Comparison of ENCODE assay signal across 8 cellular contexts in the genomic region with DNA sequence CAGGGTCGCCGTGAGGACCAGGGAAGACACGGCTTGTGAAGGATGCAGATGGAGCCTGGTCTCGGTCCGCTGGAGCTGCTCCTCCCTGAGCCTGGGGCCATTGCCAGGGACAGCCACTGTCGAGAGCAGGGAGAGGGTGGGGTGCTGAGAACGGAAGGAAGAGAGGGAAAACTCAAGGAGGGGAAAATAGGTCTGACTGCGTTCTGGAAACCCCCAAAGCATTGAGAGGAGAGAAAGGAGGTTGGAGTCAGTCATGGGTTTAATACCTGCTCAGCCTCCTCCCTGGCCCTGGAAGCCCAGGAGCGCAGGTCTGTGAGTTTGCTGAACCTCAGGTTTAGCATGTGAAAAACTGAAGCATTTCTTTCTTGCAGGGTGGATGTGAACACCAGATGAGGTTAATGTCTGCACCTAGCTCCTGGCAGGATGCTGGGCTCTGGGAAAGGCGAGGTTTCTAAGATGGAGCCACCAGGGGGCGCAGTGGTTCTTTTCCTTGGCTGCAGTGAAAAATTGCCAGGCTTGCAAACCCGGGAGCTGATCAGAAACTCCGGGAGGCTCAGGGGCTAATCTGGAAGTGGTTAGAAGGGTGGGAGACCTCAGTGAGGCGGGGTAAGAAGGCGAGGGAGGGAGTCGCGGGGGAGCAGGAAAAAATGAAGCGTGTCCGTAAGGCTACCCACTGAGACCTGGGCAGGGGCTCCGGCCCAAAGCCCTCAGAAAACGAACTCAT. TPM values are rescaled to one million over a fixed set of nuclear protein-coding genes. Genes with fewer than 3 reads are reported as not detected.
DNase-seq lines count a peak whose midpoint lies in the region; ATAC-seq, FAIRE-seq and TF ChIP-seq lines count a peak whose summit lies in the region.

No MANE protein-coding gene starts in this region.

- H3K9me3 ChIP-seq in Karpas-422 (ENCODE audit: low read length) (no peaks in the 10 kb centered on the region), thoracic aorta (no peaks in the 10 kb centered on the region)

- CTCF ChIA-PET in RWPE1 (lab: Yijun Ruan, JAX), result interaction anchor here (0.6 to 2.3 kb wide), 32 partner anchors 9 to 732 kb away, joined by 3 to 29 read pairs (median 4); a partner anchor contains a TSS

- no peak for FAIRE-seq in D721Med (lab: Jason Lieb, UNC)

- H3K9me3 Mint-ChIP-seq in activated T-helper 2 cell treated with anti-CD3 and anti-CD28 coated beads, Interferon-gamma antibody, Interleukin-2, Interleukin-4, amounts not matched to agents 10 μg/mL and 5 μg/mL and 100 μg/mL, durations not matched to agents 14 hours and 24 hours and 36 hours, result no peaks in the 10 kb centered on the region

- H3K4me1 ChIP-seq in Karpas-422 (ENCODE audit: low read length) (no peaks in the 10 kb centered on the region), thoracic aorta (ENCODE audit: control insufficient read depth in 1 of 2, low read depth in 2 of 2) (no peaks in the 10 kb centered on the region)

- no peak overlapping the region for H3K4me2 ChIP-seq in Karpas-422 (ENCODE audit: low read depth, low read length, poor library complexity, severe bottlenecking)

- DNase-seq in D721Med (ENCODE audit: insufficient read length, low spot score), result peak; percentile 53
- DNase-seq in Karpas-422, result peak; percentile 81
- DNase-seq in RWPE1 (ENCODE audit: low spot score), result peak; percentile 72
- DNase-seq in activated T-helper 2 cell treated with anti-CD3 and anti-CD28 coated beads, Interferon-gamma antibody, Interleukin-2, Interleukin-4, amounts not matched to agents 10 μg/mL and 5 μg/mL and 100 μg/mL, durations not matched to agents 14 hours and 24 hours and 36 hours (ENCODE audit: low spot score), result peak; percentile 56
- peak; percentile 53 to 89 for DNase-seq in foreskin fibroblast
- peak in 49 of 56 donors; percentile 14 to 89 (median 58) for DNase-seq in nucleus accumbens (lab: John Stamatoyannopoulos, UW)
- no peak for DNase-seq in thoracic aorta (ENCODE audit: low spot score)

- H3K79me2 ChIP-seq in Karpas-422 (ENCODE audit: low read length), result no peaks in the 10 kb centered on the region

- TF ChIP-seq CTCF in D721Med (IDR thresholded peaks at IDR 0.05; ENCODE audit: insufficient read depth, missing control alignments) (peak; percentile 84), RWPE1 (conservative IDR thresholded peaks at IDR 0.05; ENCODE audit: low read depth) (peak; percentile 82), foreskin fibroblast (IDR thresholded peaks at IDR 0.05; ENCODE audit: low read depth, low read length) (peak; percentile 83), thoracic aorta (IDR thresholded peaks at IDR 0.05) (peak; percentile 79)

- H3K4me1 Mint-ChIP-seq in activated T-helper 2 cell treated with anti-CD3 and anti-CD28 coated beads, Interferon-gamma antibody, Interleukin-2, Interleukin-4, amounts not matched to agents 10 μg/mL and 5 μg/mL and 100 μg/mL, durations not matched to agents 14 hours and 24 hours and 36 hours (ENCODE audit: low read depth), result peaks cover 20% of the 10 kb centered on the region

- no peak overlapping the region for H3K4me3 Mint-ChIP-seq in activated T-helper 2 cell treated with anti-CD3 and anti-CD28 coated beads, Interferon-gamma antibody, Interleukin-2, Interleukin-4, amounts not matched to agents 10 μg/mL and 5 μg/mL and 100 μg/mL, durations not matched to agents 14 hours and 24 hours and 36 hours (ENCODE audit: low read depth)

- H3K9ac ChIP-seq in Karpas-422 (ENCODE audit: low read length), result no peak overlapping the region

- no peak overlapping the region for H3K4me3 ChIP-seq in Karpas-422 (ENCODE audit: low read length)
- peak overlapping the region; percentile 23 to 36 for H3K4me3 ChIP-seq in foreskin fibroblast (ENCODE audit: low read depth in 1 of 2, low read length in 2 of 2)
- H3K4me3 ChIP-seq in thoracic aorta, result no peak overlapping the region

- H3K9me2 ChIP-seq in Karpas-422 (replicated peaks; ENCODE audit: insufficient read depth, low read length), result no peaks in the 10 kb centered on the region

- H2AFZ ChIP-seq in Karpas-422 (ENCODE audit: low read length), result no peak overlapping the region

- ATAC-seq in thoracic aorta (ENCODE audit: insufficient number of reproducible peaks, low FRiP score, low read depth) (no peak), HG03175 (IDR thresholded peaks at IDR 0.05; ENCODE audit: unreplicated experiment) (no peak)

- H4K20me1 ChIP-seq in Karpas-422 (ENCODE audit: insufficient read depth, low read depth, low read length), result no peaks in the 10 kb centered on the region

- POLR2A ChIA-PET in RWPE1 (lab: Yijun Ruan, JAX; ENCODE audit: low non-redundant PET), result no interaction called here

- H3K27ac ChIP-seq in Karpas-422 (ENCODE audit: low read length), result no peak overlapping the region
- no peak overlapping the region for H3K27ac ChIP-seq in RWPE1
- H3K27ac ChIP-seq in thoracic aorta, result no peak overlapping the region

- H3K36me3 ChIP-seq in Karpas-422 (ENCODE audit: insufficient read depth, low read length) (no peaks in the 10 kb centered on the region), thoracic aorta (no peaks in the 10 kb centered on the region)

- H3K27ac Mint-ChIP-seq in activated T-helper 2 cell treated with anti-CD3 and anti-CD28 coated beads, Interferon-gamma antibody, Interleukin-2, Interleukin-4, amounts not matched to agents 10 μg/mL and 5 μg/mL and 100 μg/mL, durations not matched to agents 14 hours and 24 hours and 36 hours, result no peak overlapping the region

- peaks cover 4% of the 10 kb centered on the region for H3K27me3 Mint-ChIP-seq in activated T-helper 2 cell treated with anti-CD3 and anti-CD28 coated beads, Interferon-gamma antibody, Interleukin-2, Interleukin-4, amounts not matched to agents 10 μg/mL and 5 μg/mL and 100 μg/mL, durations not matched to agents 14 hours and 24 hours and 36 hours (ENCODE audit: low read depth)

- H3K36me3 Mint-ChIP-seq in activated T-helper 2 cell treated with anti-CD3 and anti-CD28 coated beads, Interferon-gamma antibody, Interleukin-2, Interleukin-4, amounts not matched to agents 10 μg/mL and 5 μg/mL and 100 μg/mL, durations not matched to agents 14 hours and 24 hours and 36 hours (ENCODE audit: low read depth), result no peaks in the 10 kb centered on the region

- intact Hi-C loops in activated T-helper 2 cell treated with anti-CD3 and anti-CD28 coated beads, Interferon-gamma antibody, Interleukin-2, Interleukin-4, amounts not matched to agents 10 μg/mL and 5 μg/mL and 100 μg/mL, durations not matched to agents 14 hours and 24 hours and 36 hours (cut with micrococcal nuclease), result no loop called here

- H3K27me3 ChIP-seq in Karpas-422 (ENCODE audit: low read length) (no peaks in the 10 kb centered on the region), thoracic aorta (replicated peaks; ENCODE audit: insufficient read depth) (no peaks in the 10 kb centered on the region)

RNA-seq across cellular contexts. Expression of a gene that starts 33.6 kb away (rescaled TPM):
- 2.0 and 4.5 TPM in 2 replicates for total RNA-seq in Karpas-422 (2014; rRNA removed; shearing (Covaris generic); ENCODE audit: low replicate concordance)
- 50.4 and 54.9 TPM in 2 replicates for total RNA-seq in activated T-helper 2 cell treated with anti-CD3 and anti-CD28 coated beads, Interferon-gamma antibody, Interleukin-2, Interleukin-4, amounts not matched to agents 10 μg/mL and 5 μg/mL and 100 μg/mL, durations not matched to agents 14 hours and 24 hours and 36 hours
- total RNA-seq in thoracic aorta, result 100 to 1,000 TPM; 106 to 152 TPM

RNA-seq across cellular contexts. Expression of a gene that starts 45.2 kb away (rescaled TPM):
- not detected in 2 replicates for total RNA-seq in Karpas-422 (2014; rRNA removed; shearing (Covaris generic); ENCODE audit: low replicate concordance)
- total RNA-seq in activated T-helper 2 cell treated with anti-CD3 and anti-CD28 coated beads, Interferon-gamma antibody, Interleukin-2, Interleukin-4, amounts not matched to agents 10 μg/mL and 5 μg/mL and 100 μg/mL, durations not matched to agents 14 hours and 24 hours and 36 hours, result not detected in 2 replicates
- not detected for total RNA-seq in thoracic aorta

Comparison
In these comparisons a context has a peak if more than half of its experiments do, and no peak if none do; other contexts are left out.
1. H3K4me3 ChIP-seq: peak in foreskin fibroblast (2 of 2); none in Karpas-422 (single experiment) and thoracic aorta (single experiment).
2. Peak in every context shown above with its lines, with median percentiles within 50 percentile points of each other: CTCF ChIP-seq.